In genomic region chr3:50341537-50341936, GRCh38 we compare ENCODE assay signal across 10 cellular contexts. TPM values are rescaled to one million over a fixed set of nuclear protein-coding genes. Genes with fewer than 3 reads are reported as not detected.
DNase-seq lines count a peak whose midpoint lies in the region; ATAC-seq and TF ChIP-seq lines count a peak whose summit lies in the region.
"Had no signal": no experiment of that assay in that cellular context is flagged by ENCODE, and none has a peak within 500 bp of the region (broad histone marks: within the 10 kb centered on the region; RNA-seq: fewer than 3 reads in every experiment).

No MANE protein-coding gene starts in this region.

- H3K4me3 ChIP-seq in effector memory CD4-positive, alpha-beta T cell (ENCODE audit: insufficient read depth, low read depth, low read length, poor library complexity, severe bottlenecking), result no peak overlapping the region
- peak overlapping the region; percentile 76 for H3K4me3 ChIP-seq in rectal smooth muscle tissue (ENCODE audit: low read length)

- H3K4me1 Mint-ChIP-seq in CD4-positive, alpha-beta T cell (ENCODE audit: low read depth), result peaks cover 61% of the 10 kb centered on the region
- H3K4me1 Mint-ChIP-seq in HFFc6 (ENCODE audit: low read depth), result peaks cover 35% of the 10 kb centered on the region

- ATAC-seq in CD4-positive, alpha-beta T cell (ENCODE audit: poor library complexity), result no peak
- ATAC-seq in HG03196 (IDR thresholded peaks at IDR 0.05; ENCODE audit: unreplicated experiment), result no peak

- CTCF ChIA-PET in CD4-positive, alpha-beta T cell (lab: Charles Lee), result interaction anchor here (2.0 kb wide), 1 partner anchor 17 kb away, joined by 6 read pairs; no protein-coding TSS in a partner anchor

- no peak for TF ChIP-seq CTCF in CD4-positive, alpha-beta T cell (IDR thresholded peaks at IDR 0.05)
- TF ChIP-seq CTCF in HFFc6 (IDR thresholded peaks at IDR 0.05), result no peak

- DNase-seq in CD4-positive, alpha-beta T cell, result no peak
- no peak for DNase-seq in HFFc6
- DNase-seq in effector memory CD4-positive, alpha-beta T cell, result no peak
- DNase-seq in H4 (ENCODE audit: low spot score), result no peak
- no peak for DNase-seq in NCI-H226
- no peak for DNase-seq in NCI-H1436 (lab: John Stamatoyannopoulos, UW)
- DNase-seq: NCI-H2107 had no signal

- H3K9me3 Mint-ChIP-seq in CD4-positive, alpha-beta T cell, result no peaks in the 10 kb centered on the region
- no peaks in the 10 kb centered on the region for H3K9me3 Mint-ChIP-seq in HFFc6
- H3K9me3 Mint-ChIP-seq: activated naive CD4-positive, alpha-beta T cell treated with anti-CD3 and anti-CD28 coated beads, Interleukin-2, amount 50 U/mL, for 72 hours had no signal

- H3K27ac ChIP-seq in CD4-positive, alpha-beta T cell (ENCODE audit: low read depth, low read length), result peak overlapping the region; percentile 39
- peak overlapping the region; percentile 95 for H3K27ac ChIP-seq in effector memory CD4-positive, alpha-beta T cell (ENCODE audit: insufficient read depth, low read length, poor library complexity, severe bottlenecking)
- H3K27ac ChIP-seq in rectal smooth muscle tissue (ENCODE audit: low read depth, low read length), result no peak overlapping the region

- H3K27me3 ChIP-seq in CD4-positive, alpha-beta T cell (ENCODE audit: control insufficient read depth, insufficient read depth, low read length), result no peaks in the 10 kb centered on the region
- H3K27me3 ChIP-seq in effector memory CD4-positive, alpha-beta T cell (replicated peaks; ENCODE audit: control insufficient read depth, insufficient read depth, low read length, poor library complexity, severe bottlenecking), result no peaks in the 10 kb centered on the region
- H3K27me3 ChIP-seq in rectal smooth muscle tissue (ENCODE audit: control insufficient read depth, insufficient read depth, low read length), result no peaks in the 10 kb centered on the region

- peak overlapping the region; percentile 84 for H3K4me3 Mint-ChIP-seq in CD4-positive, alpha-beta T cell
- H3K4me3 Mint-ChIP-seq in HFFc6, result peak overlapping the region; percentile 96

- H3K36me3 ChIP-seq in effector memory CD4-positive, alpha-beta T cell (ENCODE audit: control insufficient read depth, insufficient read depth, low read length), result no peaks in the 10 kb centered on the region
- no peaks in the 10 kb centered on the region for H3K36me3 ChIP-seq in rectal smooth muscle tissue (ENCODE audit: control insufficient read depth, insufficient read depth, low read length)

- H3K36me3 Mint-ChIP-seq in CD4-positive, alpha-beta T cell (ENCODE audit: low read depth), result peaks cover 12% of the 10 kb centered on the region
- peaks cover 18% of the 10 kb centered on the region for H3K36me3 Mint-ChIP-seq in HFFc6 (ENCODE audit: low read depth)

- intact Hi-C loops in CD4-positive, alpha-beta T cell (cut with DNase I, micrococcal nuclease), result no loop called here

- peak overlapping the region; percentile 79 for H3K27ac Mint-ChIP-seq in CD4-positive, alpha-beta T cell
- H3K27ac Mint-ChIP-seq in HFFc6, result no peak overlapping the region

- H3K4me1 ChIP-seq in effector memory CD4-positive, alpha-beta T cell (ENCODE audit: control insufficient read depth, insufficient read depth, low read length, poor library complexity, severe bottlenecking), result peaks cover 42% of the 10 kb centered on the region
- H3K4me1 ChIP-seq in rectal smooth muscle tissue (ENCODE audit: control insufficient read depth, insufficient read depth, low read length), result peaks cover 4% of the 10 kb centered on the region

- POLR2A ChIA-PET in CD4-positive, alpha-beta T cell (lab: Charles Lee), result interaction anchor here (0.6 to 7.9 kb wide), 8 partner anchors 8 to 1611 kb away, joined by 3 to 214 read pairs (median 6); partner anchors contain the start of genes CYB561D2, HEMK1, HYAL3 and IFRD2

- H3K9ac ChIP-seq in rectal smooth muscle tissue (ENCODE audit: low read length), result no peak overlapping the region

- no peaks in the 10 kb centered on the region for H3K27me3 Mint-ChIP-seq in CD4-positive, alpha-beta T cell
- peaks cover 5% of the 10 kb centered on the region for H3K27me3 Mint-ChIP-seq in HFFc6 (ENCODE audit: insufficient read depth)

- H3K9me3 ChIP-seq in CD4-positive, alpha-beta T cell (ENCODE audit: control insufficient read depth, low read length), result no peaks in the 10 kb centered on the region
- no peaks in the 10 kb centered on the region for H3K9me3 ChIP-seq in effector memory CD4-positive, alpha-beta T cell (ENCODE audit: control insufficient read depth, low read length)

RNA-seq across cellular contexts. Expression of gene RASSF1, which starts 0.9 kb away (rescaled TPM):
- total RNA-seq in CD4-positive, alpha-beta T cell, result 10 to 100 TPM; 68.0 to 71.2 TPM
- 10 to 100 TPM; 30.9 to 37.0 (median 34.1) TPM for total RNA-seq in HFFc6 (2021; fragmentation: NEBNext Ultra II Directional; extraction: Animal tissue kit (Norgen Biotek cat#: 25700))
- 4.2 and 7.7 TPM in 2 replicates for total RNA-seq in H4 (2014; rRNA removed; shearing (Covaris generic))

RNA-seq across cellular contexts. Expression of gene ZMYND10, which starts 4.0 kb away (rescaled TPM):
- total RNA-seq in CD4-positive, alpha-beta T cell, result 1 to 10 TPM; 1.7 to 1.8 TPM
- total RNA-seq in HFFc6 (2021; fragmentation: NEBNext Ultra II Directional; extraction: Animal tissue kit (Norgen Biotek cat#: 25700)), result 1 to 10 TPM in 2 of 6 experiments, under 1 TPM in 3, not detected in 1; 0.78 to 1.3 (median 0.83) TPM
- 0.08 TPM in 1 of 2 replicates, not detected in the other for total RNA-seq in H4 (2014; rRNA removed; shearing (Covaris generic))

RNA-seq across cellular contexts. Expression of gene NPRL2, which starts 9.0 kb away (rescaled TPM):
- total RNA-seq in CD4-positive, alpha-beta T cell, result 10 to 100 TPM; 29.4 to 33.2 TPM
- 10 to 100 TPM; 12.3 to 18.7 (median 17.4) TPM for total RNA-seq in HFFc6 (2021; fragmentation: NEBNext Ultra II Directional; extraction: Animal tissue kit (Norgen Biotek cat#: 25700))
- total RNA-seq in H4 (2014; rRNA removed; shearing (Covaris generic)), result 18.2 and 27.8 TPM in 2 replicates

RNA-seq across cellular contexts. Expression of gene CYB561D2, which starts 9.1 kb away (rescaled TPM):
- 10 to 100 TPM; 19.8 TPM for total RNA-seq in CD4-positive, alpha-beta T cell
- total RNA-seq in HFFc6 (2021; fragmentation: NEBNext Ultra II Directional; extraction: Animal tissue kit (Norgen Biotek cat#: 25700)), result 10 to 100 TPM; 20.5 to 25.2 (median 24.0) TPM
- 24.2 and 47.5 TPM in 2 replicates for total RNA-seq in H4 (2014; rRNA removed; shearing (Covaris generic))

RNA-seq across cellular contexts. Expression of gene TUSC2, which starts 13.5 kb away (rescaled TPM):
- 10 to 100 TPM; 23.1 to 24.7 TPM for total RNA-seq in CD4-positive, alpha-beta T cell
- 10 to 100 TPM; 23.9 to 34.2 (median 26.8) TPM for total RNA-seq in HFFc6 (2021; fragmentation: NEBNext Ultra II Directional; extraction: Animal tissue kit (Norgen Biotek cat#: 25700))
- 11.5 and 29.1 TPM in 2 replicates for total RNA-seq in H4 (2014; rRNA removed; shearing (Covaris generic))
